ENCODE assay signal across 8 cellular contexts in genomic region chr11:72080326-72081183, GRCh38. TPM values are rescaled to one million over a fixed set of nuclear protein-coding genes. Genes with fewer than 3 reads are reported as not detected.
A peak's percentile ranks its signal among the peaks of the same experiment; 100 is the strongest.
DNase-seq lines count a peak whose midpoint lies in the region; ATAC-seq and TF ChIP-seq lines count a peak whose summit lies in the region.

TSS of gene LRRC51 (plus strand) at chr11:72080850. CDS start at chr11:72089084, 8,234 bp downstream.
TSS of gene NUMA1 (minus strand) at chr11:72080542. CDS start at chr11:72035943, 44,599 bp downstream.

- TF ChIP-seq CTCF in DND-41 (IDR thresholded peaks at IDR 0.05; ENCODE audit: borderline replicate concordance, extremely low read depth, low read length, poor library complexity, severe bottlenecking) (no peak), Peyer's patch (IDR thresholded peaks at IDR 0.05) (no peak), esophagus squamous epithelium (IDR thresholded peaks at IDR 0.05) (peak in 1 of 6 experiments; percentile 5)

- 0 to 1% methylated on average over 25 of the region's 60 CpGs for WGBS in esophagus squamous epithelium, 2 donors

- peaks cover 23% of the 10 kb centered on the region for H4K20me1 ChIP-seq in DND-41 (ENCODE audit: insufficient read depth, low read length)

- peak within 1 kb of the TSS; percentile 81 for H2AFZ ChIP-seq in DND-41 (ENCODE audit: low read depth, low read length)

- H3K9me3 ChIP-seq in DND-41 (ENCODE audit: insufficient read depth, low read length, severe bottlenecking), result no peaks in the 10 kb centered on the region
- no peaks in the 10 kb centered on the region for H3K9me3 ChIP-seq in KOPT-K1 (ENCODE audit: insufficient read depth, low read length, poor library complexity, severe bottlenecking)
- H3K9me3 ChIP-seq in Peyer's patch, result no peaks in the 10 kb centered on the region
- no peaks in the 10 kb centered on the region for H3K9me3 ChIP-seq in esophagus squamous epithelium
- H3K9me3 ChIP-seq in muscle layer of duodenum (ENCODE audit: control insufficient read depth in 1 of 2, low read length in 2 of 2), result no peaks in the 10 kb centered on the region

- ATAC-seq in DND-41 (ENCODE audit: insufficient read depth, low read depth), result peak; percentile 95
- peak; percentile 89 for ATAC-seq in GM21825 (IDR thresholded peaks at IDR 0.05; ENCODE audit: unreplicated experiment)
- ATAC-seq in activated T-cell treated with anti-CD3 and anti-CD28 coated beads, Interleukin-2, amount 50 U/mL, for 72 hours (replicated peaks in 1 of 2), result peak; percentile 95

- H3K9me3 Mint-ChIP-seq in activated T-cell treated with anti-CD3 and anti-CD28 coated beads, Interleukin-2, amount 50 U/mL, for 72 hours, result no peaks in the 10 kb centered on the region

- peak within 1 kb of the TSS; percentile 89 for H3K27ac Mint-ChIP-seq in activated T-cell treated with anti-CD3 and anti-CD28 coated beads, Interleukin-2, amount 50 U/mL, for 72 hours

- H3K36me3 ChIP-seq in DND-41 (ENCODE audit: insufficient read depth, low read length) (peaks cover 12% of the 10 kb centered on the region), KOPT-K1 (ENCODE audit: insufficient read depth, low read length) (peaks cover 13% of the 10 kb centered on the region), Peyer's patch (peaks cover 0 to 6% (median 0%) of the 10 kb centered on the region in 3 donors), esophagus squamous epithelium (peaks cover 0 to 11% (median 0%) of the 10 kb centered on the region in 3 donors), muscle layer of duodenum (ENCODE audit: control insufficient read depth in 1 of 2, insufficient read depth in 2 of 2, low read length in 2 of 2) (peaks cover 0 to 10% of the 10 kb centered on the region in 2 donors)

- H3K79me2 ChIP-seq in DND-41 (ENCODE audit: insufficient read depth, low read length), result peaks cover 47% of the 10 kb centered on the region

- peaks cover 36% of the 10 kb centered on the region for H3K4me1 ChIP-seq in DND-41 (ENCODE audit: insufficient read depth, low read length)
- H3K4me1 ChIP-seq in Peyer's patch, result peaks cover 0 to 24% (median 5%) of the 10 kb centered on the region in 4 donors
- H3K4me1 ChIP-seq in esophagus squamous epithelium, result peaks cover 20 to 77% (median 32%) of the 10 kb centered on the region in 3 donors
- H3K4me1 ChIP-seq in muscle layer of duodenum (ENCODE audit: control insufficient read depth in 1 of 2, insufficient read depth in 2 of 2, low read length in 2 of 2), result peaks cover 7 to 11% of the 10 kb centered on the region in 2 donors

- intact Hi-C loops in esophagus squamous epithelium (cut with DNase I), result loop anchor here (5.0 kb wide), 1 partner anchor 43 kb away; no protein-coding TSS in a partner anchor

- peak within 1 kb of the TSS; percentile 81 for H3K9ac ChIP-seq in DND-41 (ENCODE audit: low read depth, low read length)

- TF ChIP-seq POLR2A in Peyer's patch (IDR thresholded peaks at IDR 0.05), result peak; percentile 51 to 58
- peak in 3 of 4 donors; percentile 43 to 75 (median 67) for TF ChIP-seq POLR2A in esophagus squamous epithelium (IDR thresholded peaks at IDR 0.05)

- H3K4me1 Mint-ChIP-seq in activated T-cell treated with anti-CD3 and anti-CD28 coated beads, Interleukin-2, amount 50 U/mL, for 72 hours (ENCODE audit: low read depth), result peaks cover 36% of the 10 kb centered on the region

- H3K4me3 ChIP-seq in DND-41 (ENCODE audit: low read depth in 1 of 2, low read length in 2 of 2), result peak within 1 kb of the TSS; percentile 86 to 96
- H3K4me3 ChIP-seq in Peyer's patch, result peak within 1 kb of the TSS; percentile 57 to 88 (median 76)
- peak within 1 kb of the TSS; percentile 60 to 88 (median 62) for H3K4me3 ChIP-seq in esophagus squamous epithelium
- H3K4me3 ChIP-seq in muscle layer of duodenum (ENCODE audit: low read depth in 1 of 2, low read length in 2 of 2), result peak within 1 kb of the TSS; percentile 73 to 84

- peaks cover 1% of the 10 kb centered on the region in 2 donors for H3K36me3 Mint-ChIP-seq in activated T-cell treated with anti-CD3 and anti-CD28 coated beads, Interleukin-2, amount 50 U/mL, for 72 hours (ENCODE audit: insufficient read depth in 2 of 2)

- H3K27me3 ChIP-seq in DND-41 (ENCODE audit: insufficient read depth, low read length, poor library complexity) (no peaks in the 10 kb centered on the region), Peyer's patch (no peaks in the 10 kb centered on the region), esophagus squamous epithelium (no peaks in the 10 kb centered on the region), muscle layer of duodenum (ENCODE audit: low read depth, low read length) (no peaks in the 10 kb centered on the region)

- H3K27me3 Mint-ChIP-seq in activated T-cell treated with anti-CD3 and anti-CD28 coated beads, Interleukin-2, amount 50 U/mL, for 72 hours (ENCODE audit: low read depth), result no peaks in the 10 kb centered on the region

- DNase-seq in DND-41, result peak; percentile 100
- peak; percentile 98 to 100 (median 100) for DNase-seq in Peyer's patch
- peak; percentile 98 to 99 for DNase-seq in activated T-cell treated with anti-CD3 and anti-CD28 coated beads, Interleukin-2, amount 50 U/mL, for 72 hours
- DNase-seq in esophagus squamous epithelium (lab: John Stamatoyannopoulos, UW), result peak; percentile 99
- DNase-seq in stimulated activated CD8-positive, alpha-beta memory T cell treated with anti-CD3 and anti-CD28 coated beads, Interleukin-7, amount 100 ng/mL, for 24 hours (ENCODE audit: low read depth), result peak; percentile 96

- H3K4me2 ChIP-seq in DND-41 (ENCODE audit: insufficient read depth, low read length), result peak within 1 kb of the TSS; percentile 95

- H3K27ac ChIP-seq in DND-41 (ENCODE audit: low read length) (peak within 1 kb of the TSS; percentile 92), KOPT-K1 (ENCODE audit: low read depth, low read length, poor library complexity, severe bottlenecking) (peak within 1 kb of the TSS; percentile 82), Peyer's patch (peak within 1 kb of the TSS; percentile 77 to 90 (median 84)), esophagus squamous epithelium (peak within 1 kb of the TSS; percentile 92 to 96 (median 94)), muscle layer of duodenum (ENCODE audit: low read length) (peak within 1 kb of the TSS; percentile 90)

- peak within 1 kb of the TSS; percentile 99 for H3K4me3 Mint-ChIP-seq in activated T-cell treated with anti-CD3 and anti-CD28 coated beads, Interleukin-2, amount 50 U/mL, for 72 hours

RNA-seq across cellular contexts. Expression of gene LRRC51, which starts in this region (rescaled TPM):
- total RNA-seq in Peyer's patch (1 to 10 TPM; 2.8 to 7.4 (median 6.0) TPM), esophagus squamous epithelium (1 to 10 TPM; 2.1 to 4.2 (median 3.2) TPM)
- total RNA-seq in activated T-cell treated with anti-CD3 and anti-CD28 coated beads, Interleukin-2, amount 50 U/mL, for 72 hours, result 1 to 10 TPM; 4.6 to 6.3 TPM

RNA-seq across cellular contexts. Expression of gene NUMA1, which starts in this region (rescaled TPM):
- total RNA-seq in Peyer's patch, result 100 to 1,000 TPM; 297 to 512 (median 388) TPM
- total RNA-seq in activated T-cell treated with anti-CD3 and anti-CD28 coated beads, Interleukin-2, amount 50 U/mL, for 72 hours, result 100 to 1,000 TPM; 156 to 163 TPM
- 100 to 1,000 TPM; 142 to 237 (median 177) TPM for total RNA-seq in esophagus squamous epithelium

Comparison
In these comparisons a context has a peak if more than half of its experiments do, and no peak if none do; other contexts are left out.
1. Peak in every context shown above with its lines: DNase-seq, ATAC-seq, H3K4me3 ChIP-seq and H3K27ac ChIP-seq.